30 cellular contexts compared by ENCODE assay signal in genomic region chr1:17466359-17466758, GRCh38.
"Had no signal": no experiment of that assay in that cellular context is flagged by ENCODE, and none has a peak within 500 bp of the region (broad histone marks: within the 10 kb centered on the region; RNA-seq: fewer than 3 reads in every experiment).

No MANE protein-coding gene starts in this region.

- H3K27ac Mint-ChIP-seq: immature natural killer cell; naive B cell; natural killer cell treated with Interleukin-12 subunit alpha and Interleukin-12 subunit beta and Interleukin-15 and Interleukin-18, amount 100 ng/mL, for 72 hours; stimulated activated naive B cell treated with anti-CD40 and anti-IgM and Interleukin-4, amounts not matched to agents 10 μg/mL and 1 μg/mL and 100 μg/mL, for 72 hours had no signal

- H3K36me3 Mint-ChIP-seq: immature natural killer cell; naive B cell; natural killer cell treated with Interleukin-12 subunit alpha and Interleukin-12 subunit beta and Interleukin-15 and Interleukin-18, amount 100 ng/mL, for 72 hours; stimulated activated naive B cell treated with anti-CD40 and anti-IgM and Interleukin-4, amounts not matched to agents 10 μg/mL and 1 μg/mL and 100 μg/mL, for 72 hours had no signal

- H3K4me1 Mint-ChIP-seq: immature natural killer cell; naive B cell; stimulated activated naive B cell treated with anti-CD40 and anti-IgM and Interleukin-4, amounts not matched to agents 10 μg/mL and 1 μg/mL and 100 μg/mL, for 72 hours had no signal

- DNase-seq: hypothalamus; immature natural killer cell; kidney; left colon; lower lobe of right lung; mammary epithelial cell; mesenchymal stem cell; naive B cell; pancreas; posterior cingulate gyrus; retina; stimulated activated CD4-positive, alpha-beta T cell treated with anti-CD3 and anti-CD28 coated beads, Interleukin-12 subunit alpha, Interleukin-12 subunit beta, amount 100 ng/mL, for 4 hours; stimulated activated CD4-positive, alpha-beta T cell treated with anti-CD3 and anti-CD28 coated beads, Interleukin-15, amount 100 ng/mL, for 24 hours; stimulated activated CD4-positive, alpha-beta T cell treated with anti-CD3 and anti-CD28 coated beads, Interleukin-2, amount 100 ng/mL, for 24 hours; stimulated activated CD4-positive, alpha-beta T cell treated with anti-CD3 and anti-CD28 coated beads, Interleukin-4, amount 100 ng/mL, for 1 hour; stimulated activated naive B cell treated with anti-CD40 and anti-IgM and Interleukin-4, amounts not matched to agents 10 μg/mL and 1 μg/mL and 100 μg/mL, for 72 hours; stimulated activated naive CD8-positive, alpha-beta T cell treated with anti-CD3 and anti-CD28 coated beads, Interleukin-15, Interleukin-2, amounts not matched to agents 100 U/mL and 50 U/mL, for 24 hours; stomach; testis; thyroid gland; transverse colon; upper lobe of left lung had no signal

- H3K36me3 ChIP-seq: left lung, lower lobe of right lung, pancreas, prostate gland, stomach, thyroid gland, transverse colon, upper lobe of left lung, vagina had no signal

- FAIRE-seq: islet of Langerhans, kidney, pancreas had no signal

- H3K4me3 Mint-ChIP-seq: immature natural killer cell; natural killer cell treated with Interleukin-12 subunit alpha and Interleukin-12 subunit beta and Interleukin-15 and Interleukin-18, amount 100 ng/mL, for 72 hours; stimulated activated naive B cell treated with anti-CD40 and anti-IgM and Interleukin-4, amounts not matched to agents 10 μg/mL and 1 μg/mL and 100 μg/mL, for 72 hours had no signal

- H3K27ac ChIP-seq: left lung, lower lobe of right lung, pancreas, prostate gland, stomach, testis, thyroid gland, transverse colon, upper lobe of left lung, vagina had no signal

- H3K27me3 ChIP-seq: pancreas, testis, thyroid gland, upper lobe of left lung, vagina had no signal

- H3K4me1 ChIP-seq: left lung, lower lobe of right lung, pancreas, prostate gland, testis, transverse colon, upper lobe of left lung, vagina had no signal

- H3K9me3 Mint-ChIP-seq: immature natural killer cell; naive B cell; natural killer cell treated with Interleukin-12 subunit alpha and Interleukin-12 subunit beta and Interleukin-15 and Interleukin-18, amount 100 ng/mL, for 72 hours; stimulated activated naive B cell treated with anti-CD40 and anti-IgM and Interleukin-4, amounts not matched to agents 10 μg/mL and 1 μg/mL and 100 μg/mL, for 72 hours had no signal

- ATAC-seq: left colon; left lung; lower lobe of right lung; natural killer cell treated with Interleukin-12 subunit alpha and Interleukin-12 subunit beta and Interleukin-15 and Interleukin-18, amount 100 ng/mL, for 72 hours; pancreas; right cardiac atrium; sciatic nerve; stimulated activated naive B cell treated with anti-CD40 and anti-IgM and Interleukin-4, amounts not matched to agents 10 μg/mL and 1 μg/mL and 100 μg/mL, for 72 hours; stimulated activated naive CD8-positive, alpha-beta T cell treated with anti-CD3 and anti-CD28 coated beads, Interleukin-15, Interleukin-2, amounts not matched to agents 100 U/mL and 50 U/mL, for 24 hours had no signal

- H3K4me3 ChIP-seq: left lung, lower lobe of right lung, pancreas, prostate gland, skin epidermis, stomach, testis, thyroid gland, transverse colon, upper lobe of left lung, vagina had no signal

- H3K9me3 ChIP-seq: left lung, lower lobe of right lung, pancreas, prostate gland, stomach, testis, thyroid gland, transverse colon, upper lobe of left lung, vagina had no signal
